In genomic region chr12:76084277-76085158, GRCh38 we compare ENCODE assay signal across 8 cellular contexts. TPM values are rescaled to one million over a fixed set of nuclear protein-coding genes. Genes with fewer than 3 reads are reported as not detected.
DNase-seq lines count a peak whose midpoint lies in the region; ATAC-seq and TF ChIP-seq lines count a peak whose summit lies in the region.

TSS of gene NAP1L1 (minus strand) at chr12:76084685. CDS start at chr12:76074219, 10,466 bp downstream.

- peak within 1 kb of the TSS; percentile 86 for H2AFZ ChIP-seq in SU-DHL-6 (ENCODE audit: low read depth, low read length, severe bottlenecking)
- H2AFZ ChIP-seq in parathyroid adenoma, result peak within 1 kb of the TSS; percentile 97

- H4K20me1 ChIP-seq in SU-DHL-6 (ENCODE audit: low read depth, low read length), result peaks cover 32% of the 10 kb centered on the region

- peak; percentile 50 to 95 for TF ChIP-seq EP300 in tibial nerve (IDR thresholded peaks at IDR 0.05)

- H3K79me2 ChIP-seq in SU-DHL-6 (ENCODE audit: insufficient read depth, low read length), result peaks cover 49% of the 10 kb centered on the region
- H3K79me2 ChIP-seq in parathyroid adenoma, result peaks cover 31% of the 10 kb centered on the region

- H3K9me3 ChIP-seq in SU-DHL-6 (ENCODE audit: insufficient read depth, low read length) (no peaks in the 10 kb centered on the region), parathyroid adenoma (ENCODE audit: control insufficient read depth, low read length) (no peaks in the 10 kb centered on the region), tibial nerve (no peaks in the 10 kb centered on the region)

- H3K36me3 ChIP-seq in SU-DHL-6 (ENCODE audit: low read length), result peaks cover 9% of the 10 kb centered on the region; the same call in 1 of the 2 replicates
- H3K36me3 ChIP-seq in parathyroid adenoma (ENCODE audit: control insufficient read depth, insufficient read depth, low read length), result no peaks in the 10 kb centered on the region
- H3K36me3 ChIP-seq in tibial nerve, result peaks cover 0 to 12% (median 0%) of the 10 kb centered on the region in 3 donors

- intact Hi-C loops in Right ventricle myocardium superior (cut with DNase I), result no loop called here

- peak within 1 kb of the TSS; percentile 93 for H3K9ac ChIP-seq in SU-DHL-6 (ENCODE audit: low read length)
- peak within 1 kb of the TSS; percentile 92 for H3K9ac ChIP-seq in parathyroid adenoma

- H3K27ac ChIP-seq in SU-DHL-6 (ENCODE audit: low read depth, low read length), result peak within 1 kb of the TSS; percentile 81
- peak within 1 kb of the TSS; percentile 95 for H3K27ac ChIP-seq in parathyroid adenoma
- peak within 1 kb of the TSS; percentile 86 to 99 (median 98) for H3K27ac ChIP-seq in tibial nerve

- H3K4me3 ChIP-seq in SU-DHL-6 (ENCODE audit: insufficient read depth, low read length, poor library complexity, severe bottlenecking) (peak within 1 kb of the TSS; percentile 74), parathyroid adenoma (ENCODE audit: low read depth, low read length) (peak within 1 kb of the TSS; percentile 85), tibial nerve (peak within 1 kb of the TSS; percentile 64 to 92 (median 82))

- WGBS in tibial nerve, 2 donors, result 0 to 1% methylated on average over 36 to 57 of the region's 85 CpGs

- H3K4me2 ChIP-seq in SU-DHL-6 (ENCODE audit: low read depth, low read length, poor library complexity, severe bottlenecking) (peak within 1 kb of the TSS; percentile 96), parathyroid adenoma (ENCODE audit: low read length) (peak within 1 kb of the TSS; percentile 95)

- peak; percentile 93 for ATAC-seq in HG02678 (IDR thresholded peaks at IDR 0.05; ENCODE audit: unreplicated experiment)
- ATAC-seq in Right ventricle myocardium superior (ENCODE audit: poor library complexity), result peak; percentile 97

- TF ChIP-seq CTCF in SU-DHL-6 (IDR thresholded peaks at IDR 0.05; ENCODE audit: insufficient read depth, low read length, poor library complexity, severe bottlenecking) (no peak), parathyroid adenoma (IDR thresholded peaks at IDR 0.05) (no peak), tibial nerve (IDR thresholded peaks at IDR 0.05) (no peak)

- H3K4me1 ChIP-seq in parathyroid adenoma, result no peaks in the 10 kb centered on the region
- peaks cover 0 to 42% (median 15%) of the 10 kb centered on the region in 4 donors for H3K4me1 ChIP-seq in tibial nerve

- DNase-seq in NCI-H128 (lab: John Stamatoyannopoulos, UW; ENCODE audit: unreplicated experiment), result peak; percentile 97
- DNase-seq in activated naive CD8-positive, alpha-beta T cell treated with anti-CD3 and anti-CD28 coated beads, Interleukin-2, amount 50 U/mL, for 16 hours (ENCODE audit: low read depth, low spot score), result peak; percentile 94
- peak; percentile 99 for DNase-seq in Right ventricle myocardium superior
- peak; percentile 94 to 97 for DNase-seq in tibial nerve (ENCODE audit: low spot score in 2 of 2)

- peak; percentile 95 for TF ChIP-seq POLR2A in GM10847 (IDR thresholded peaks at IDR 0.05; ENCODE audit: extremely low read depth, insufficient read length)
- TF ChIP-seq POLR2A in tibial nerve (IDR thresholded peaks at IDR 0.05), result peak; percentile 93 to 94

- H3K9me2 ChIP-seq in SU-DHL-6 (replicated peaks; ENCODE audit: insufficient read depth, low read length), result no peaks in the 10 kb centered on the region

- H3K27me3 ChIP-seq in SU-DHL-6 (ENCODE audit: low read length) (no peaks in the 10 kb centered on the region), parathyroid adenoma (ENCODE audit: control insufficient read depth, insufficient read depth, low read length) (no peaks in the 10 kb centered on the region), tibial nerve (no peaks in the 10 kb centered on the region)

- H3F3A ChIP-seq in SU-DHL-6 (ENCODE audit: insufficient read depth), result no peaks in the 10 kb centered on the region

RNA-seq across cellular contexts. Expression of gene NAP1L1, which starts in this region (rescaled TPM):
- 263 TPM for total RNA-seq in Right ventricle myocardium superior
- total RNA-seq in tibial nerve, result 100 to 1,000 TPM; 325 to 541 (median 390) TPM

Comparison
In these comparisons a context has a peak if more than half of its experiments do, and no peak if none do; other contexts are left out.
1. Peak in every context shown above with its lines: DNase-seq, ATAC-seq, H3K4me3 ChIP-seq and H3K27ac ChIP-seq.